Comparison of ENCODE assay signal across 17 cellular contexts in the genomic region with DNA sequence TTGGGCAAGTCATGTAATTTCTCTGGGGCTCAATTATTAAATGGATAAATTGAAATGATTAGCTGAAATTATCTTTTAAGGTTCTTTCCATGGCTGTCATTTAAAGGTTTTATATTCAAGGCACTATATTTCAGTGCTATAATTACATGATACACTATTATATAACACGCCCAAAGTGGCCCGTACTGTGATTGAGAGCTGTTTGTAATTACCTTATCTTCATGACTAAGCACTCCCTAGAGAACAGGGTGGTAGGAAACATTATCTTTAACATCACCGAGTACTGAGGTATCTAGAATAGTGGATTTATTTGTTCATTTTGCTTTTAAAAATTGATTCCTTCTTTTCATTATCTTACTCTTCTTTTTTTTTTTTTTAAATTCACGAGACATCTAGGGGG.
"Had no signal": no experiment of that assay in that cellular context is flagged by ENCODE, and none has a peak within 500 bp of the region (broad histone marks: within the 10 kb centered on the region; RNA-seq: fewer than 3 reads in every experiment).

No MANE protein-coding gene starts in this region.

- H3K27ac ChIP-seq: body of pancreas, colonic mucosa, esophagus muscularis mucosa, left ventricle myocardium inferior, transverse colon, vagina had no signal

- H3K9me3 ChIP-seq: body of pancreas, colonic mucosa, esophagus muscularis mucosa, left ventricle myocardium inferior, transverse colon, vagina had no signal

- H3K4me1 ChIP-seq: colonic mucosa, transverse colon, vagina had no signal

- DNase-seq: activated CD4-positive, alpha-beta T cell treated with anti-CD3 and anti-CD28 coated beads, Interleukin-2, amount 10 ng/mL, durations not matched to agents 7 days and 5 days; activated CD8-positive, alpha-beta memory T cell treated with anti-CD3 and anti-CD28 coated beads, Interleukin-2, amount 50 U/mL, for 48 hours; activated naive CD8-positive, alpha-beta T cell treated with anti-CD3 and anti-CD28 coated beads for 36 hours; amygdala; body of pancreas; colonic mucosa; hippocampal formation; left ventricle myocardium inferior; mesenchymal stem cell; posterior cingulate gyrus; stimulated activated CD4-positive, alpha-beta T cell treated with anti-CD3 and anti-CD28 coated beads, Interleukin-4, amount 100 ng/mL, for 24 hours; stimulated activated naive CD8-positive, alpha-beta T cell treated with anti-CD3 and anti-CD28 coated beads, Interleukin-15, Interleukin-2, amounts not matched to agents 100 U/mL and 50 U/mL, for 24 hours; transverse colon had no signal

- H3K27me3 ChIP-seq: body of pancreas, colonic mucosa, esophagus muscularis mucosa, transverse colon, vagina had no signal

- H3K27me3 Mint-ChIP-seq: activated CD4-positive, alpha-beta T cell treated with anti-CD3 and anti-CD28 coated beads, Interleukin-2, amount 10 ng/mL, durations not matched to agents 7 days and 5 days; activated naive CD8-positive, alpha-beta T cell treated with anti-CD3 and anti-CD28 coated beads for 36 hours had no signal

- H3K9me3 Mint-ChIP-seq: activated CD4-positive, alpha-beta T cell treated with anti-CD3 and anti-CD28 coated beads, Interleukin-2, amount 10 ng/mL, durations not matched to agents 7 days and 5 days; activated naive CD8-positive, alpha-beta T cell treated with anti-CD3 and anti-CD28 coated beads for 36 hours; natural killer cell treated with Interleukin-12 subunit alpha and Interleukin-12 subunit beta and Interleukin-15 and Interleukin-18, amount 100 ng/mL, for 72 hours had no signal

- H3K36me3 ChIP-seq: colonic mucosa, left ventricle myocardium inferior, transverse colon, vagina had no signal

- H3K36me3 Mint-ChIP-seq: activated naive CD8-positive, alpha-beta T cell treated with anti-CD3 and anti-CD28 coated beads for 36 hours; natural killer cell treated with Interleukin-12 subunit alpha and Interleukin-12 subunit beta and Interleukin-15 and Interleukin-18, amount 100 ng/mL, for 72 hours had no signal

- FAIRE-seq: keratinocyte had no signal

- H3K4me3 Mint-ChIP-seq: activated CD4-positive, alpha-beta T cell treated with anti-CD3 and anti-CD28 coated beads, Interleukin-2, amount 10 ng/mL, durations not matched to agents 7 days and 5 days; activated naive CD8-positive, alpha-beta T cell treated with anti-CD3 and anti-CD28 coated beads for 36 hours; natural killer cell treated with Interleukin-12 subunit alpha and Interleukin-12 subunit beta and Interleukin-15 and Interleukin-18, amount 100 ng/mL, for 72 hours had no signal

- H3K27ac Mint-ChIP-seq: activated naive CD8-positive, alpha-beta T cell treated with anti-CD3 and anti-CD28 coated beads for 36 hours; natural killer cell treated with Interleukin-12 subunit alpha and Interleukin-12 subunit beta and Interleukin-15 and Interleukin-18, amount 100 ng/mL, for 72 hours had no signal

- H3K4me3 ChIP-seq: body of pancreas, colonic mucosa, esophagus muscularis mucosa, left ventricle myocardium inferior, transverse colon, vagina had no signal

- ATAC-seq: body of pancreas; natural killer cell treated with Interleukin-12 subunit alpha and Interleukin-12 subunit beta and Interleukin-15 and Interleukin-18, amount 100 ng/mL, for 72 hours; stimulated activated naive CD8-positive, alpha-beta T cell treated with anti-CD3 and anti-CD28 coated beads, Interleukin-15, Interleukin-2, amounts not matched to agents 100 U/mL and 50 U/mL, for 24 hours had no signal
